Comparison of ENCODE assay signal across 10 cellular contexts in genomic region chr22:21434378-21435233, GRCh38. TPM values are rescaled to one million over a fixed set of nuclear protein-coding genes. Genes with fewer than 3 reads are reported as not detected.
DNase-seq lines count a peak whose midpoint lies in the region; ATAC-seq and TF ChIP-seq lines count a peak whose summit lies in the region.
"Not testable (repeated sequence)": the region's sequence is repeated elsewhere in the genome, so short reads cannot be mapped to it uniquely, and the experiment has no call there.
"Had no signal": no experiment of that assay in that cellular context is flagged by ENCODE, and none has a peak within 500 bp of the region (broad histone marks: within the 10 kb centered on the region; RNA-seq: fewer than 3 reads in every experiment).

No MANE protein-coding gene starts in this region.

- TF ChIP-seq CTCF in activated CD8-positive, alpha-beta T cell treated with anti-CD3 and anti-CD28 coated beads for 36 hours (IDR thresholded peaks at IDR 0.05) = not testable (repeated sequence)

- not testable (repeated sequence) for H3K4me3 Mint-ChIP-seq in CD4-positive, CD25-positive, alpha-beta regulatory T cell; T-cell; activated CD8-positive, alpha-beta T cell treated with anti-CD3 and anti-CD28 coated beads for 36 hours; activated T-cell treated with anti-CD3 and anti-CD28 coated beads, Interleukin-2, amount 50 U/mL, for 72 hours; activated naive CD8-positive, alpha-beta T cell treated with anti-CD3 and anti-CD28 coated beads, Interleukin-2, amount 50 U/mL, for 24 hours; naive thymus-derived CD4-positive, alpha-beta T cell; stimulated activated effector memory CD8-positive, alpha-beta T cell treated with anti-CD3 and anti-CD28 coated beads, Interleukin-12 subunit alpha, Interleukin-12 subunit beta, amount 100 ng/mL, for 72 hours; stimulated activated naive CD8-positive, alpha-beta T cell treated with anti-CD3 and anti-CD28 coated beads, Interleukin-15, amount 100 ng/mL, for 72 hours

- H3K27me3 Mint-ChIP-seq in CD4-positive, CD25-positive, alpha-beta regulatory T cell; T-cell; activated CD8-positive, alpha-beta T cell treated with anti-CD3 and anti-CD28 coated beads for 36 hours; activated T-cell treated with anti-CD3 and anti-CD28 coated beads, Interleukin-2, amount 50 U/mL, for 72 hours (ENCODE audit: low read depth); activated naive CD8-positive, alpha-beta T cell treated with anti-CD3 and anti-CD28 coated beads, Interleukin-2, amount 50 U/mL, for 24 hours; naive thymus-derived CD4-positive, alpha-beta T cell; stimulated activated naive CD8-positive, alpha-beta T cell treated with anti-CD3 and anti-CD28 coated beads, Interleukin-15, amount 100 ng/mL, for 72 hours: not testable (repeated sequence)

- H3K27me3 ChIP-seq in CD4-positive, CD25-positive, alpha-beta regulatory T cell (ENCODE audit: control insufficient read depth, insufficient read depth, low read length); naive thymus-derived CD4-positive, alpha-beta T cell (ENCODE audit: control insufficient read depth in 2 of 2, insufficient read depth in 2 of 2, low read length in 2 of 2): not testable (repeated sequence)

- not testable (repeated sequence) for H3K4me1 Mint-ChIP-seq in CD4-positive, CD25-positive, alpha-beta regulatory T cell; T-cell; activated CD8-positive, alpha-beta T cell treated with anti-CD3 and anti-CD28 coated beads for 36 hours (ENCODE audit: low read depth); activated T-cell treated with anti-CD3 and anti-CD28 coated beads, Interleukin-2, amount 50 U/mL, for 72 hours (ENCODE audit: low read depth); activated naive CD8-positive, alpha-beta T cell treated with anti-CD3 and anti-CD28 coated beads, Interleukin-2, amount 50 U/mL, for 24 hours; naive thymus-derived CD4-positive, alpha-beta T cell; stimulated activated effector memory CD8-positive, alpha-beta T cell treated with anti-CD3 and anti-CD28 coated beads, Interleukin-12 subunit alpha, Interleukin-12 subunit beta, amount 100 ng/mL, for 72 hours; stimulated activated naive CD8-positive, alpha-beta T cell treated with anti-CD3 and anti-CD28 coated beads, Interleukin-15, amount 100 ng/mL, for 72 hours

- not testable (repeated sequence) for H3K36me3 Mint-ChIP-seq in CD4-positive, CD25-positive, alpha-beta regulatory T cell; T-cell; activated CD8-positive, alpha-beta T cell treated with anti-CD3 and anti-CD28 coated beads for 36 hours (ENCODE audit: low read depth); activated T-cell treated with anti-CD3 and anti-CD28 coated beads, Interleukin-2, amount 50 U/mL, for 72 hours (ENCODE audit: insufficient read depth in 2 of 2); activated naive CD8-positive, alpha-beta T cell treated with anti-CD3 and anti-CD28 coated beads, Interleukin-2, amount 50 U/mL, for 24 hours (ENCODE audit: low read depth); naive thymus-derived CD4-positive, alpha-beta T cell; stimulated activated effector memory CD8-positive, alpha-beta T cell treated with anti-CD3 and anti-CD28 coated beads, Interleukin-12 subunit alpha, Interleukin-12 subunit beta, amount 100 ng/mL, for 72 hours

- POLR2A ChIA-PET in T-cell (lab: Charles Lee); activated CD8-positive, alpha-beta T cell treated with anti-CD3 and anti-CD28 coated beads for 36 hours (lab: Charles Lee); naive thymus-derived CD4-positive, alpha-beta T cell (lab: Charles Lee): not testable (repeated sequence)

- ATAC-seq in CD4-positive, CD25-positive, alpha-beta regulatory T cell (ENCODE audit: low read depth in 2 of 2) = peak; percentile 77 to 78
- peak; percentile 80 to 92 (median 87) for ATAC-seq in T-cell (replicated peaks in 1 of 4)
- ATAC-seq in activated CD8-positive, alpha-beta T cell treated with anti-CD3 and anti-CD28 coated beads for 36 hours = peak; percentile 95
- peak; percentile 95 to 96 for ATAC-seq in activated T-cell treated with anti-CD3 and anti-CD28 coated beads, Interleukin-2, amount 50 U/mL, for 72 hours (replicated peaks in 1 of 2)
- peak; percentile 93 for ATAC-seq in activated naive CD8-positive, alpha-beta T cell treated with anti-CD3 and anti-CD28 coated beads, Interleukin-2, amount 50 U/mL, for 24 hours
- peak; percentile 85 for ATAC-seq in naive thymus-derived CD4-positive, alpha-beta T cell
- ATAC-seq in stimulated activated effector memory CD8-positive, alpha-beta T cell treated with anti-CD3 and anti-CD28 coated beads, Interleukin-12 subunit alpha, Interleukin-12 subunit beta, amount 100 ng/mL, for 72 hours = peak; percentile 60
- peak; percentile 97 for ATAC-seq in stimulated activated naive CD8-positive, alpha-beta T cell treated with anti-CD3 and anti-CD28 coated beads, Interleukin-15, amount 100 ng/mL, for 72 hours

- not testable (repeated sequence) for H3K9me3 Mint-ChIP-seq in CD4-positive, CD25-positive, alpha-beta regulatory T cell; T-cell; activated CD8-positive, alpha-beta T cell treated with anti-CD3 and anti-CD28 coated beads for 36 hours; activated T-cell treated with anti-CD3 and anti-CD28 coated beads, Interleukin-2, amount 50 U/mL, for 72 hours; activated naive CD8-positive, alpha-beta T cell treated with anti-CD3 and anti-CD28 coated beads, Interleukin-2, amount 50 U/mL, for 24 hours; naive thymus-derived CD4-positive, alpha-beta T cell; stimulated activated effector memory CD8-positive, alpha-beta T cell treated with anti-CD3 and anti-CD28 coated beads, Interleukin-12 subunit alpha, Interleukin-12 subunit beta, amount 100 ng/mL, for 72 hours; stimulated activated naive CD8-positive, alpha-beta T cell treated with anti-CD3 and anti-CD28 coated beads, Interleukin-15, amount 100 ng/mL, for 72 hours

- intact Hi-C loops in activated CD8-positive, alpha-beta T cell treated with anti-CD3 and anti-CD28 coated beads for 36 hours (cut with micrococcal nuclease); naive thymus-derived CD4-positive, alpha-beta T cell (cut with micrococcal nuclease): not testable (repeated sequence)

- H3K27ac ChIP-seq in CD4-positive, CD25-positive, alpha-beta regulatory T cell (ENCODE audit: insufficient read depth, low read length, poor library complexity, severe bottlenecking); naive thymus-derived CD4-positive, alpha-beta T cell (ENCODE audit: low read depth, low read length): not testable (repeated sequence)

- CTCF ChIA-PET in T-cell (lab: Charles Lee); activated CD8-positive, alpha-beta T cell treated with anti-CD3 and anti-CD28 coated beads for 36 hours (lab: Charles Lee); naive thymus-derived CD4-positive, alpha-beta T cell (lab: Charles Lee): not testable (repeated sequence)

- not testable (repeated sequence) for H3K27ac Mint-ChIP-seq in CD4-positive, CD25-positive, alpha-beta regulatory T cell; T-cell; activated CD8-positive, alpha-beta T cell treated with anti-CD3 and anti-CD28 coated beads for 36 hours; activated T-cell treated with anti-CD3 and anti-CD28 coated beads, Interleukin-2, amount 50 U/mL, for 72 hours; activated naive CD8-positive, alpha-beta T cell treated with anti-CD3 and anti-CD28 coated beads, Interleukin-2, amount 50 U/mL, for 24 hours; naive thymus-derived CD4-positive, alpha-beta T cell; stimulated activated effector memory CD8-positive, alpha-beta T cell treated with anti-CD3 and anti-CD28 coated beads, Interleukin-12 subunit alpha, Interleukin-12 subunit beta, amount 100 ng/mL, for 72 hours; stimulated activated naive CD8-positive, alpha-beta T cell treated with anti-CD3 and anti-CD28 coated beads, Interleukin-15, amount 100 ng/mL, for 72 hours

- H3K4me1 ChIP-seq in CD4-positive, CD25-positive, alpha-beta regulatory T cell (ENCODE audit: control insufficient read depth, insufficient read depth, low read length, poor library complexity, severe bottlenecking); naive thymus-derived CD4-positive, alpha-beta T cell (ENCODE audit: control insufficient read depth in 2 of 2, insufficient read depth in 2 of 2, low read length in 2 of 2): not testable (repeated sequence)

- not testable (repeated sequence) for DNase-seq in CD4-positive, CD25-positive, alpha-beta regulatory T cell; T-cell; activated CD8-positive, alpha-beta T cell treated with anti-CD3 and anti-CD28 coated beads for 36 hours; activated T-cell treated with anti-CD3 and anti-CD28 coated beads, Interleukin-2, amount 50 U/mL, for 72 hours; activated naive CD8-positive, alpha-beta T cell treated with anti-CD3 and anti-CD28 coated beads, Interleukin-2, amount 50 U/mL, for 24 hours; naive thymus-derived CD4-positive, alpha-beta T cell; stimulated activated effector memory CD8-positive, alpha-beta T cell treated with anti-CD3 and anti-CD28 coated beads, Interleukin-12 subunit alpha, Interleukin-12 subunit beta, amount 100 ng/mL, for 72 hours (ENCODE audit: low spot score in 2 of 2); stimulated activated naive CD8-positive, alpha-beta T cell treated with anti-CD3 and anti-CD28 coated beads, Interleukin-15, amount 100 ng/mL, for 72 hours

- H3K36me3 ChIP-seq in CD4-positive, CD25-positive, alpha-beta regulatory T cell (ENCODE audit: control insufficient read depth, insufficient read depth, low read length); naive thymus-derived CD4-positive, alpha-beta T cell (ENCODE audit: control insufficient read depth in 2 of 3, insufficient read depth in 3 of 3, low read length in 3 of 3): not testable (repeated sequence)

- H3K4me3 ChIP-seq in CD4-positive, CD25-positive, alpha-beta regulatory T cell (ENCODE audit: low read depth, low read length); naive thymus-derived CD4-positive, alpha-beta T cell (ENCODE audit: low read length): not testable (repeated sequence)

- not testable (repeated sequence) for H3K9me3 ChIP-seq in CD4-positive, CD25-positive, alpha-beta regulatory T cell (ENCODE audit: control insufficient read depth in 2 of 2, low read length in 2 of 2); naive thymus-derived CD4-positive, alpha-beta T cell (ENCODE audit: control insufficient read depth in 2 of 3, low read length in 3 of 3)

RNA-seq across cellular contexts. Expression of gene HIC2, which starts 17.4 kb away (rescaled TPM):
- total RNA-seq in CD4-positive, CD25-positive, alpha-beta regulatory T cell = 9.7 TPM
- under 1 TPM; 0.29 to 0.49 (median 0.41) TPM for polyA plus RNA-seq in CD4-positive, CD25-positive, alpha-beta regulatory T cell
- total RNA-seq in T-cell = 10 to 100 TPM in 2 of 5 donors, 1 to 10 TPM in 3; 8.8 to 12.1 (median 10.0) TPM
- 1 to 10 TPM; 3.8 to 4.1 TPM for total RNA-seq in activated CD8-positive, alpha-beta T cell treated with anti-CD3 and anti-CD28 coated beads for 36 hours
- 1 to 10 TPM; 4.3 to 5.1 TPM for total RNA-seq in activated T-cell treated with anti-CD3 and anti-CD28 coated beads, Interleukin-2, amount 50 U/mL, for 72 hours
- 10 to 100 TPM in 4 of 5 experiments, 1 to 10 TPM in 1; 4.5 to 13.8 (median 11.4) TPM for total RNA-seq in naive thymus-derived CD4-positive, alpha-beta T cell
- polyA plus RNA-seq in naive thymus-derived CD4-positive, alpha-beta T cell = 1 to 10 TPM in 1 of 2 donors, under 1 TPM in 1; 0.44 to 1.2 TPM

RNA-seq across cellular contexts. Expression of gene TMEM191C, which starts 32.6 kb away (rescaled TPM):
- 4.1 TPM for total RNA-seq in CD4-positive, CD25-positive, alpha-beta regulatory T cell
- polyA plus RNA-seq in CD4-positive, CD25-positive, alpha-beta regulatory T cell = 1 to 10 TPM in 3 of 4 donors, under 1 TPM in 1; 0.72 to 2.7 (median 1.3) TPM
- total RNA-seq in T-cell = 10 to 100 TPM in 1 of 5 donors, 1 to 10 TPM in 4; 2.6 to 10.3 (median 5.4) TPM
- total RNA-seq in activated CD8-positive, alpha-beta T cell treated with anti-CD3 and anti-CD28 coated beads for 36 hours = 1 to 10 TPM; 1.7 to 2.7 TPM
- 1 to 10 TPM; 1.5 to 3.0 TPM for total RNA-seq in activated T-cell treated with anti-CD3 and anti-CD28 coated beads, Interleukin-2, amount 50 U/mL, for 72 hours
- 1 to 10 TPM; 1.3 to 7.3 (median 3.7) TPM for total RNA-seq in naive thymus-derived CD4-positive, alpha-beta T cell
- 1 to 10 TPM in 1 of 2 donors, under 1 TPM in 1; 0.51 to 2.3 TPM for polyA plus RNA-seq in naive thymus-derived CD4-positive, alpha-beta T cell

RNA-seq across cellular contexts. Expression of gene RIMBP3B, which starts 51.1 kb away (rescaled TPM):
- total RNA-seq in CD4-positive, CD25-positive, alpha-beta regulatory T cell = not detected
- under 1 TPM in 3 of 4 donors, not detected in 1; 0.32 to 0.63 (median 0.47) TPM for polyA plus RNA-seq in CD4-positive, CD25-positive, alpha-beta regulatory T cell
- 1 to 10 TPM in 3 of 5 donors, under 1 TPM in 2; 0.14 to 3.9 (median 1.4) TPM for total RNA-seq in T-cell
- total RNA-seq in activated CD8-positive, alpha-beta T cell treated with anti-CD3 and anti-CD28 coated beads for 36 hours = under 1 TPM; 0.16 to 0.29 TPM
- under 1 TPM in 1 of 2 donors, not detected in 1; 0.12 TPM for total RNA-seq in activated T-cell treated with anti-CD3 and anti-CD28 coated beads, Interleukin-2, amount 50 U/mL, for 72 hours
- 1 to 10 TPM in 2 of 5 experiments, under 1 TPM in 2, not detected in 1; 0.31 to 4.1 (median 1.8) TPM for total RNA-seq in naive thymus-derived CD4-positive, alpha-beta T cell
- 1 to 10 TPM in 1 of 2 donors, under 1 TPM in 1; 0.96 to 1.3 TPM for polyA plus RNA-seq in naive thymus-derived CD4-positive, alpha-beta T cell
- total RNA-seq: GM23248, HepG2 had no signal
- polyA plus RNA-seq: HepG2 had no signal
